ENCODE assay signal across 16 cellular contexts in the genomic region with DNA sequence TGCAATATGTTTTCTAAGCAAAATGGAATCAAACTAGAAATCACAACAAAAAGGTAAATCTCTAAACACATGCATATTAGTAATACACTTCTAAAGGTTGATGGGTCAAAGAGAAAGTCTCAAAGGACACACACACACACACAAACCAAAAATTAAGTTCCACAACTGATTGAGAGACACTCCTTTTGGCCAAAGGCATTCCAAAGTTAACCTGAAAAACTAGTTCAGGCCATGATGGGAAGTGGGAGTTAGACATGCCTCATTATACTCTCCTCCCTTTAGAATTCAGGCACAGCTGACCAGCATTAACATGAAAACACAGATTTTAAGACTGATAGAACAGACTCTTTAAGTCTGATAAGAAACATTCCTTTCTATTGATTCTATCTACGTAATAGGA.
"Had no signal": no experiment of that assay in that cellular context is flagged by ENCODE, and none has a peak within 500 bp of the region (broad histone marks: within the 10 kb centered on the region; RNA-seq: fewer than 3 reads in every experiment).

No MANE protein-coding gene starts in this region.

- H3K36me3 Mint-ChIP-seq: activated CD8-positive, alpha-beta memory T cell treated with anti-CD3 and anti-CD28 coated beads, Interleukin-2, amount 10 ng/mL, durations not matched to agents 7 days and 5 days; activated naive CD8-positive, alpha-beta T cell treated with anti-CD3 and anti-CD28 coated beads for 36 hours; brain; stimulated activated naive B cell treated with anti-CD40 and anti-IgM and Interleukin-4, amounts not matched to agents 10 μg/mL and 1 μg/mL and 100 μg/mL, for 72 hours had no signal

- H3K4me3 ChIP-seq: coronary artery, esophagus squamous epithelium, lower lobe of right lung had no signal

- H3K27me3 Mint-ChIP-seq: activated CD4-positive, alpha-beta memory T cell treated with anti-CD3 and anti-CD28 coated beads, Interleukin-2, amount 10 ng/mL, durations not matched to agents 7 days and 5 days; activated CD8-positive, alpha-beta memory T cell treated with anti-CD3 and anti-CD28 coated beads, Interleukin-2, amount 10 ng/mL, durations not matched to agents 7 days and 5 days; activated T-helper 17 cell treated with anti-CD3 and anti-CD28 coated beads, Interleukin-2, amount 50 U/mL, for 72 hours; stimulated activated naive B cell treated with anti-CD40 and anti-IgM and Interleukin-4, amounts not matched to agents 10 μg/mL and 1 μg/mL and 100 μg/mL, for 72 hours had no signal

- H3K4me3 Mint-ChIP-seq: activated CD4-positive, alpha-beta memory T cell treated with anti-CD3 and anti-CD28 coated beads, Interleukin-2, amount 10 ng/mL, durations not matched to agents 7 days and 5 days; activated CD8-positive, alpha-beta memory T cell treated with anti-CD3 and anti-CD28 coated beads, Interleukin-2, amount 10 ng/mL, durations not matched to agents 7 days and 5 days; activated naive CD8-positive, alpha-beta T cell treated with anti-CD3 and anti-CD28 coated beads for 36 hours; activated T-helper 17 cell treated with anti-CD3 and anti-CD28 coated beads, Interleukin-2, amount 50 U/mL, for 72 hours; brain; nephron; stimulated activated naive B cell treated with anti-CD40 and anti-IgM and Interleukin-4, amounts not matched to agents 10 μg/mL and 1 μg/mL and 100 μg/mL, for 72 hours had no signal

- DNase-seq: activated CD4-positive, alpha-beta memory T cell treated with anti-CD3 and anti-CD28 coated beads, Interleukin-2, amount 10 ng/mL, durations not matched to agents 7 days and 5 days; activated CD4-positive, alpha-beta T cell treated with anti-CD3 and anti-CD28 coated beads for 48 hours; activated CD4-positive, CD25-positive, alpha-beta regulatory T cell; activated CD8-positive, alpha-beta memory T cell treated with anti-CD3 and anti-CD28 coated beads, Interleukin-2, amount 10 ng/mL, durations not matched to agents 7 days and 5 days; activated naive CD4-positive, alpha-beta T cell; activated naive CD8-positive, alpha-beta T cell treated with anti-CD3 and anti-CD28 coated beads for 36 hours; esophagus squamous epithelium; left colon; lower lobe of right lung; stimulated activated naive B cell treated with anti-CD40 and anti-IgM and Interleukin-4, amounts not matched to agents 10 μg/mL and 1 μg/mL and 100 μg/mL, for 72 hours; T1000 had no signal

- H3K79me2 ChIP-seq: parathyroid adenoma had no signal

- H3K9me3 Mint-ChIP-seq: activated T-helper 17 cell treated with anti-CD3 and anti-CD28 coated beads, Interleukin-2, amount 50 U/mL, for 72 hours had no signal

- H3K27ac ChIP-seq: coronary artery, esophagus squamous epithelium, lower lobe of right lung, parathyroid adenoma had no signal

- H3K4me1 Mint-ChIP-seq: activated CD4-positive, alpha-beta memory T cell treated with anti-CD3 and anti-CD28 coated beads, Interleukin-2, amount 10 ng/mL, durations not matched to agents 7 days and 5 days; activated CD8-positive, alpha-beta memory T cell treated with anti-CD3 and anti-CD28 coated beads, Interleukin-2, amount 10 ng/mL, durations not matched to agents 7 days and 5 days; activated naive CD8-positive, alpha-beta T cell treated with anti-CD3 and anti-CD28 coated beads for 36 hours; activated T-helper 17 cell treated with anti-CD3 and anti-CD28 coated beads, Interleukin-2, amount 50 U/mL, for 72 hours; brain; stimulated activated naive B cell treated with anti-CD40 and anti-IgM and Interleukin-4, amounts not matched to agents 10 μg/mL and 1 μg/mL and 100 μg/mL, for 72 hours had no signal

- H3K9ac ChIP-seq: parathyroid adenoma had no signal

- H3K36me3 ChIP-seq: esophagus squamous epithelium, lower lobe of right lung had no signal

- H3K27me3 ChIP-seq: esophagus squamous epithelium had no signal

- H2AFZ ChIP-seq: parathyroid adenoma had no signal

- H3K9me3 ChIP-seq: esophagus squamous epithelium, lower lobe of right lung had no signal

- H3K27ac Mint-ChIP-seq: activated CD4-positive, alpha-beta memory T cell treated with anti-CD3 and anti-CD28 coated beads, Interleukin-2, amount 10 ng/mL, durations not matched to agents 7 days and 5 days; activated CD8-positive, alpha-beta memory T cell treated with anti-CD3 and anti-CD28 coated beads, Interleukin-2, amount 10 ng/mL, durations not matched to agents 7 days and 5 days; activated naive CD8-positive, alpha-beta T cell treated with anti-CD3 and anti-CD28 coated beads for 36 hours; activated T-helper 17 cell treated with anti-CD3 and anti-CD28 coated beads, Interleukin-2, amount 50 U/mL, for 72 hours; brain; nephron; stimulated activated naive B cell treated with anti-CD40 and anti-IgM and Interleukin-4, amounts not matched to agents 10 μg/mL and 1 μg/mL and 100 μg/mL, for 72 hours had no signal

- H3K4me1 ChIP-seq: lower lobe of right lung, parathyroid adenoma had no signal
